Comparison of ENCODE assay signal across 18 cellular contexts in genomic region chr7:105157278-105157677, GRCh38.
"Had no signal": no experiment of that assay in that cellular context is flagged by ENCODE, and none has a peak within 500 bp of the region (broad histone marks: within the 10 kb centered on the region; RNA-seq: fewer than 3 reads in every experiment).

No MANE protein-coding gene starts in this region.

- FAIRE-seq: endometrium had no signal

- ATAC-seq: activated naive CD4-positive, alpha-beta T cell treated with anti-CD3 and anti-CD28 coated beads, Interleukin-2, amount 50 U/mL, for 72 hours; left cardiac atrium; lower lobe of right lung; psoas muscle; sciatic nerve had no signal

- DNase-seq: activated CD4-positive, CD25-positive, alpha-beta regulatory T cell treated with anti-CD3 and anti-CD28 coated beads, Interleukin-2, amount 50 U/mL, for 72 hours; activated effector memory CD4-positive, alpha-beta T cell treated with anti-CD3 and anti-CD28 coated beads, Interleukin-2, amount 50 U/mL, for 16 hours; brain microvascular endothelial cell; cerebellar nuclear complex; dermis blood vessel endothelial cell; hypothalamus; left cardiac atrium; lower lobe of right lung; naive B cell; occipital lobe; psoas muscle; SJCRH30; stimulated activated CD4-positive, alpha-beta T cell treated with anti-CD3 and anti-CD28 coated beads, Interleukin-4, amount 100 ng/mL, for 24 hours; SW 1271; transverse colon had no signal

- H3K9me3 Mint-ChIP-seq: activated naive CD4-positive, alpha-beta T cell treated with anti-CD3 and anti-CD28 coated beads, Interleukin-2, amount 50 U/mL, for 72 hours; naive B cell had no signal

- H3K27ac Mint-ChIP-seq: activated naive CD4-positive, alpha-beta T cell treated with anti-CD3 and anti-CD28 coated beads, Interleukin-2, amount 50 U/mL, for 72 hours; naive B cell had no signal

- H3K4me3 Mint-ChIP-seq: naive B cell had no signal

- H3K27me3 Mint-ChIP-seq: naive B cell had no signal

- H3K36me3 Mint-ChIP-seq: activated naive CD4-positive, alpha-beta T cell treated with anti-CD3 and anti-CD28 coated beads, Interleukin-2, amount 50 U/mL, for 72 hours had no signal
